Comparison of ENCODE assay signal across 8 cellular contexts in genomic region chr17:49361129-49361901, GRCh38. TPM values are rescaled to one million over a fixed set of nuclear protein-coding genes. Genes with fewer than 3 reads are reported as not detected.
DNase-seq lines count a peak whose midpoint lies in the region; ATAC-seq and TF ChIP-seq lines count a peak whose summit lies in the region.

No MANE protein-coding gene starts in this region.

- POLR2A ChIA-PET in CD4-positive, alpha-beta memory T cell (lab: Charles Lee; ENCODE audit: partially characterized antibody), result interaction anchor here (1.0 to 8.1 kb wide), 13 partner anchors 9 to 313 kb away, joined by 3 to 197 read pairs (median 6); partner anchors contain the start of gene PHB1

- peaks cover 0 to 13% of the 10 kb centered on the region in 2 donors for H3K36me3 Mint-ChIP-seq in CD4-positive, alpha-beta memory T cell
- no peaks in the 10 kb centered on the region for H3K36me3 Mint-ChIP-seq in activated naive CD4-positive, alpha-beta T cell treated with anti-CD3 and anti-CD28 coated beads for 36 hours (ENCODE audit: low read depth)
- peaks cover 2% of the 10 kb centered on the region for H3K36me3 Mint-ChIP-seq in type B pancreatic cell

- intact Hi-C loops in CD4-positive, alpha-beta memory T cell (cut with micrococcal nuclease), result loop anchor here (1.0 to 5.0 kb wide), 3 partner anchors 19 to 316 kb away; partner anchors contain the start of gene SPOP
- intact Hi-C loops in activated naive CD4-positive, alpha-beta T cell treated with anti-CD3 and anti-CD28 coated beads for 36 hours (cut with micrococcal nuclease), result loop anchor here (1.0 to 5.0 kb wide), 5 partner anchors 8 to 696 kb away; partner anchors contain the start of genes ITGA3 and PHB1

- peak overlapping the region; percentile 91 to 97 (median 95) for H3K27ac Mint-ChIP-seq in CD4-positive, alpha-beta memory T cell
- H3K27ac Mint-ChIP-seq in activated naive CD4-positive, alpha-beta T cell treated with anti-CD3 and anti-CD28 coated beads for 36 hours, result peak overlapping the region; percentile 93
- peak overlapping the region; percentile 94 for H3K27ac Mint-ChIP-seq in type B pancreatic cell

- no peaks in the 10 kb centered on the region for H3K9me3 ChIP-seq in CD4-positive, alpha-beta memory T cell (ENCODE audit: control insufficient read depth in 1 of 2, low read length in 2 of 2)
- no peaks in the 10 kb centered on the region; the same call in 1 of the 2 replicates for H3K9me3 ChIP-seq in SJSA1 (replicated peaks)
- H3K9me3 ChIP-seq in cardiac muscle cell (ENCODE audit: low read depth), result no peaks in the 10 kb centered on the region

- DNase-seq in CD4-positive, alpha-beta memory T cell, result peak; percentile 87 to 96 (median 89)
- DNase-seq in HS-27A (ENCODE audit: low read depth), result peak; percentile 38
- peak; percentile 63 to 65 for DNase-seq in SJSA1 (ENCODE audit: low read depth in 1 of 2, low spot score in 2 of 2)
- peak; percentile 63 for DNase-seq in activated naive CD4-positive, alpha-beta T cell treated with anti-CD3 and anti-CD28 coated beads for 36 hours
- peak; percentile 35 to 39 for DNase-seq in cardiac muscle cell (ENCODE audit: low read depth in 1 of 2, low spot score in 1 of 2)
- peak; percentile 76 for DNase-seq in pons (ENCODE audit: low spot score)
- DNase-seq in type B pancreatic cell (ENCODE audit: extremely low spot score, unreplicated experiment), result peak; percentile 70

- H3K4me1 Mint-ChIP-seq in CD4-positive, alpha-beta memory T cell, result peaks cover 43 to 71% (median 57%) of the 10 kb centered on the region in 4 donors
- H3K4me1 Mint-ChIP-seq in activated naive CD4-positive, alpha-beta T cell treated with anti-CD3 and anti-CD28 coated beads for 36 hours (ENCODE audit: low read depth), result peaks cover 40% of the 10 kb centered on the region
- H3K4me1 Mint-ChIP-seq in type B pancreatic cell (ENCODE audit: unreplicated experiment), result peaks cover 38% of the 10 kb centered on the region

- peaks cover 70% of the 10 kb centered on the region for H3K4me1 ChIP-seq in CD4-positive, alpha-beta memory T cell (ENCODE audit: insufficient read depth, low read length)
- H3K4me1 ChIP-seq in SJSA1 (replicated peaks) (peaks cover 18% of the 10 kb centered on the region), cardiac muscle cell (ENCODE audit: low read depth) (peaks cover 19% of the 10 kb centered on the region)

- H3K27me3 Mint-ChIP-seq in CD4-positive, alpha-beta memory T cell, result no peaks in the 10 kb centered on the region
- H3K27me3 Mint-ChIP-seq in activated naive CD4-positive, alpha-beta T cell treated with anti-CD3 and anti-CD28 coated beads for 36 hours (ENCODE audit: low read depth), result no peaks in the 10 kb centered on the region
- no peaks in the 10 kb centered on the region for H3K27me3 Mint-ChIP-seq in type B pancreatic cell

- CTCF ChIA-PET in CD4-positive, alpha-beta memory T cell (lab: Charles Lee; ENCODE audit: partially characterized antibody), result interaction anchor here (1.2 to 8.4 kb wide), 6 partner anchors 9 to 135 kb away, joined by 3 to 59 read pairs (median 6); no protein-coding TSS in a partner anchor
- CTCF ChIA-PET in activated naive CD4-positive, alpha-beta T cell treated with anti-CD3 and anti-CD28 coated beads for 36 hours (lab: Charles Lee), result interaction anchor here (0.6 to 1.6 kb wide), 5 partner anchors 19 to 284 kb away, joined by 3 to 6 read pairs (median 3); no protein-coding TSS in a partner anchor

- peak overlapping the region; percentile 48 to 52 for H3K4me3 ChIP-seq in CD4-positive, alpha-beta memory T cell (ENCODE audit: low read length in 2 of 2)
- H3K4me3 ChIP-seq in SJSA1, result peak overlapping the region; percentile 98
- peak overlapping the region; percentile 81 for H3K4me3 ChIP-seq in cardiac muscle cell

- no peaks in the 10 kb centered on the region for H3K27me3 ChIP-seq in CD4-positive, alpha-beta memory T cell (ENCODE audit: insufficient read depth, low read length)
- H3K27me3 ChIP-seq in SJSA1 (replicated peaks) (no peaks in the 10 kb centered on the region), cardiac muscle cell (no peaks in the 10 kb centered on the region)

- TF ChIP-seq CTCF in cardiac muscle cell (IDR thresholded peaks at IDR 0.05; ENCODE audit: low read depth, low read length) (no peak), type B pancreatic cell (conservative IDR thresholded peaks at IDR 0.05) (no peak)

- H3K27ac ChIP-seq in CD4-positive, alpha-beta memory T cell (ENCODE audit: low read depth, low read length), result peak overlapping the region; percentile 66
- peak overlapping the region; percentile 63 for H3K27ac ChIP-seq in SJSA1
- H3K27ac ChIP-seq in cardiac muscle cell, result peak overlapping the region; percentile 97

- peak; percentile 20 for ATAC-seq in GM19395 (IDR thresholded peaks at IDR 0.05; ENCODE audit: unreplicated experiment)

- H3K9me3 Mint-ChIP-seq in CD4-positive, alpha-beta memory T cell, result no peaks in the 10 kb centered on the region
- H3K9me3 Mint-ChIP-seq in activated naive CD4-positive, alpha-beta T cell treated with anti-CD3 and anti-CD28 coated beads for 36 hours, result no peaks in the 10 kb centered on the region
- H3K9me3 Mint-ChIP-seq in type B pancreatic cell, result no peaks in the 10 kb centered on the region

- H3K36me3 ChIP-seq in CD4-positive, alpha-beta memory T cell (ENCODE audit: insufficient read depth, low read length), result no peaks in the 10 kb centered on the region
- peaks cover 6% of the 10 kb centered on the region for H3K36me3 ChIP-seq in SJSA1
- H3K36me3 ChIP-seq in cardiac muscle cell, result no peaks in the 10 kb centered on the region

- H3K4me3 Mint-ChIP-seq in CD4-positive, alpha-beta memory T cell, result peak overlapping the region; percentile 88 to 95 (median 92)
- peak overlapping the region; percentile 90 for H3K4me3 Mint-ChIP-seq in activated naive CD4-positive, alpha-beta T cell treated with anti-CD3 and anti-CD28 coated beads for 36 hours
- H3K4me3 Mint-ChIP-seq in type B pancreatic cell, result peak overlapping the region; percentile 98

RNA-seq across cellular contexts. Expression of gene ZNF652, which starts 0.7 kb away (rescaled TPM):
- 10 to 100 TPM; 64.2 to 68.6 TPM for total RNA-seq in CD4-positive, alpha-beta memory T cell
- polyA plus RNA-seq in CD4-positive, alpha-beta memory T cell, result 10 to 100 TPM; 13.1 to 28.4 TPM
- 23.8 and 37.1 TPM in 2 replicates for total RNA-seq in SJSA1 (2014; rRNA removed; shearing (Covaris generic))
- 1 to 10 TPM; 5.5 to 5.8 TPM for total RNA-seq in activated naive CD4-positive, alpha-beta T cell treated with anti-CD3 and anti-CD28 coated beads for 36 hours
- total RNA-seq in cardiac muscle cell (30.0 and 48.5 TPM in 2 replicates), type B pancreatic cell (ENCODE audit: low replicate concordance) (39.6 and 42.3 TPM in 2 replicates)
- 27.4 and 42.6 TPM in 2 replicates for polyA plus RNA-seq in cardiac muscle cell

RNA-seq across cellular contexts. Expression of gene PHB1, which starts 53.4 kb away (rescaled TPM):
- total RNA-seq in CD4-positive, alpha-beta memory T cell, result 10 to 100 TPM; 62.0 to 64.2 TPM
- 100 to 1,000 TPM; 153 to 202 TPM for polyA plus RNA-seq in CD4-positive, alpha-beta memory T cell
- total RNA-seq in SJSA1 (2014; rRNA removed; shearing (Covaris generic)), result 275 and 280 TPM in 2 replicates
- total RNA-seq in activated naive CD4-positive, alpha-beta T cell treated with anti-CD3 and anti-CD28 coated beads for 36 hours, result 100 to 1,000 TPM; 390 to 404 TPM
- total RNA-seq in cardiac muscle cell (134 and 215 TPM in 2 replicates), type B pancreatic cell (ENCODE audit: low replicate concordance) (231 and 270 TPM in 2 replicates)
- 252 and 337 TPM in 2 replicates for polyA plus RNA-seq in cardiac muscle cell

Comparison
In these comparisons a context has a peak if more than half of its experiments do, and no peak if none do; other contexts are left out.
1. Peak in every context shown above with its lines: DNase-seq, ATAC-seq, H3K4me3 ChIP-seq and H3K27ac ChIP-seq.
2. DNase-seq: peak in every context shown above with its lines; median percentile 89 in CD4-positive, alpha-beta memory T cell; 76 in pons; 70 in type B pancreatic cell; 64 in SJSA1; 63 in activated naive CD4-positive, alpha-beta T cell treated with anti-CD3 and anti-CD28 coated beads for 36 hours; 38 in HS-27A; 37 in cardiac muscle cell.